ENCODE assay signal across 33 cellular contexts in genomic region chr17:54979657-54980056, GRCh38.
"Had no signal": no experiment of that assay in that cellular context is flagged by ENCODE, and none has a peak within 500 bp of the region (broad histone marks: within the 10 kb centered on the region; RNA-seq: fewer than 3 reads in every experiment).

No MANE protein-coding gene starts in this region.

- H3K27ac ChIP-seq: adrenal gland, body of pancreas, cardiac muscle cell, colonic mucosa, pancreas, psoas muscle, sigmoid colon had no signal

- ATAC-seq: body of pancreas; left colon; naive thymus-derived CD8-positive, alpha-beta T cell; pancreas; psoas muscle; stimulated activated memory B cell treated with anti-CD40 and anti-IgM and Interleukin-4, amounts not matched to agents 10 μg/mL and 1 μg/mL and 100 μg/mL, for 72 hours; stimulated activated naive CD8-positive, alpha-beta T cell treated with anti-CD3 and anti-CD28 coated beads, Interleukin-15, amount 100 ng/mL, for 72 hours had no signal

- H3K9me3 ChIP-seq: body of pancreas, colonic mucosa, pancreas, psoas muscle had no signal

- H3K27me3 ChIP-seq: adrenal gland, body of pancreas, cardiac muscle cell, colonic mucosa, pancreas, sigmoid colon had no signal

- DNase-seq: activated CD4-positive, alpha-beta T cell treated with anti-CD3 and anti-CD28 coated beads for 48 hours; activated CD4-positive, alpha-beta T cell treated with anti-CD3 and anti-CD28 coated beads, Interleukin-2, amount 50 U/mL, for 48 hours; activated CD8-positive, alpha-beta memory T cell treated with anti-CD3 and anti-CD28 coated beads for 24 hours; activated effector memory CD4-positive, alpha-beta T cell treated with Interleukin-2 at 50 U/mL for 16 hours; activated naive CD4-positive, alpha-beta T cell treated with Interleukin-2 at 50 U/mL for 16 hours; activated naive CD8-positive, alpha-beta T cell treated with anti-CD3 and anti-CD28 coated beads for 36 hours; adrenal gland; aorta; body of pancreas; cerebellar nuclear complex; colonic mucosa; effector CD8-positive, alpha-beta T cell; foreskin fibroblast; head of caudate nucleus; hippocampal formation; kidney; left colon; mesenchymal stem cell; naive thymus-derived CD8-positive, alpha-beta T cell; nucleus accumbens; pancreas; psoas muscle; sigmoid colon; small intestine; stimulated activated CD4-positive, alpha-beta T cell treated with anti-CD3 and anti-CD28 coated beads, Interleukin-4, amount 100 ng/mL, for 4 hours; stimulated activated CD8-positive, alpha-beta memory T cell treated with anti-CD3 and anti-CD28 coated beads, Interleukin-4, amount 100 ng/mL, for 48 hours; stimulated activated naive CD8-positive, alpha-beta T cell treated with anti-CD3 and anti-CD28 coated beads, Interleukin-15, amount 100 ng/mL, for 72 hours; substantia nigra had no signal

- H3K36me3 ChIP-seq: adrenal gland, cardiac muscle cell, colonic mucosa, pancreas, sigmoid colon had no signal

- H3K4me3 ChIP-seq: adrenal gland, body of pancreas, cardiac muscle cell, colonic mucosa, pancreas, psoas muscle, sigmoid colon had no signal

- H3K4me1 ChIP-seq: body of pancreas, colonic mucosa, pancreas, psoas muscle had no signal

- H3K27ac Mint-ChIP-seq: activated naive CD8-positive, alpha-beta T cell treated with anti-CD3 and anti-CD28 coated beads for 36 hours; naive thymus-derived CD8-positive, alpha-beta T cell; stimulated activated memory B cell treated with anti-CD40 and anti-IgM and Interleukin-4, amounts not matched to agents 10 μg/mL and 1 μg/mL and 100 μg/mL, for 72 hours; T-helper 2 cell treated with Interferon-gamma antibody and Interleukin-4, amounts not matched to agents 5 μg/mL and 100 μg/mL, for 36 hours; type B pancreatic cell had no signal

- H3K9me3 Mint-ChIP-seq: activated naive CD8-positive, alpha-beta T cell treated with anti-CD3 and anti-CD28 coated beads for 36 hours; stimulated activated memory B cell treated with anti-CD40 and anti-IgM and Interleukin-4, amounts not matched to agents 10 μg/mL and 1 μg/mL and 100 μg/mL, for 72 hours; stimulated activated naive CD8-positive, alpha-beta T cell treated with anti-CD3 and anti-CD28 coated beads, Interleukin-15, amount 100 ng/mL, for 72 hours; type B pancreatic cell had no signal

- H3K4me3 Mint-ChIP-seq: activated naive CD8-positive, alpha-beta T cell treated with anti-CD3 and anti-CD28 coated beads for 36 hours; naive thymus-derived CD8-positive, alpha-beta T cell; neural crest cell; stimulated activated memory B cell treated with anti-CD40 and anti-IgM and Interleukin-4, amounts not matched to agents 10 μg/mL and 1 μg/mL and 100 μg/mL, for 72 hours; stimulated activated naive CD8-positive, alpha-beta T cell treated with anti-CD3 and anti-CD28 coated beads, Interleukin-15, amount 100 ng/mL, for 72 hours; T-helper 2 cell treated with Interferon-gamma antibody and Interleukin-4, amounts not matched to agents 5 μg/mL and 100 μg/mL, for 36 hours; type B pancreatic cell had no signal

- H3K4me1 Mint-ChIP-seq: stimulated activated memory B cell treated with anti-CD40 and anti-IgM and Interleukin-4, amounts not matched to agents 10 μg/mL and 1 μg/mL and 100 μg/mL, for 72 hours had no signal

- H3K27me3 Mint-ChIP-seq: activated naive CD8-positive, alpha-beta T cell treated with anti-CD3 and anti-CD28 coated beads for 36 hours; naive thymus-derived CD8-positive, alpha-beta T cell; stimulated activated memory B cell treated with anti-CD40 and anti-IgM and Interleukin-4, amounts not matched to agents 10 μg/mL and 1 μg/mL and 100 μg/mL, for 72 hours; stimulated activated naive CD8-positive, alpha-beta T cell treated with anti-CD3 and anti-CD28 coated beads, Interleukin-15, amount 100 ng/mL, for 72 hours; type B pancreatic cell had no signal
